ENCODE assay signal across 1 cellular context in genomic region chr5:143569722-143570567, GRCh38.
TF ChIP-seq lines count a peak whose summit lies in the region.

No MANE protein-coding gene starts in this region.

TF ChIP-seq in HepG2, 621 proteins besides CTCF, POLR2A, EP300 and RAD21 (continued from another document and continues in another):
- TF ChIP-seq ZBTB14 (CRISPR knock-in tag; IDR thresholded peaks at IDR 0.05), result no peak
- no peak for TF ChIP-seq MBNL3 (CRISPR knock-in tag; conservative IDR thresholded peaks at IDR 0.05)
- peak; percentile 11; the same call in 1 of the 2 replicates for TF ChIP-seq MAX (IDR thresholded peaks at IDR 0.05)
- TF ChIP-seq FOXA1 (IDR thresholded peaks at IDR 0.05), result no peak
- no peak for TF ChIP-seq FOXA1 (CRISPR knock-in tag; IDR thresholded peaks at IDR 0.05)
- no peak for TF ChIP-seq TAF15 (IDR thresholded peaks at IDR 0.05; ENCODE audit: low read depth, low read length, poor library complexity, severe bottlenecking)
- 0 out of 2 replicates have a peak, but pooled peaks have one; percentile 40 for TF ChIP-seq CBX5 (CRISPR knock-in tag; IDR thresholded peaks at IDR 0.05; ENCODE audit: borderline replicate concordance)
- TF ChIP-seq BCL6 (CRISPR knock-in tag; IDR thresholded peaks at IDR 0.05), result peak; percentile 49; the same call in 1 of the 2 replicates
- no peak for TF ChIP-seq ZNF282 (IDR thresholded peaks at IDR 0.05; ENCODE audit: partially characterized antibody)
- no peak for TF ChIP-seq TCF7L2 (IDR thresholded peaks at IDR 0.05; ENCODE audit: low read depth, low read length)
- TF ChIP-seq U2AF1 (optimal IDR thresholded peaks at IDR 0.05; ENCODE audit: low read depth, low read length), result no peak
- TF ChIP-seq ZFP36L2 (CRISPR knock-in tag; IDR thresholded peaks at IDR 0.05), result no peak
- TF ChIP-seq ZNF770 (CRISPR knock-in tag; IDR thresholded peaks at IDR 0.05), result no peak
- TF ChIP-seq HOMEZ (CRISPR knock-in tag; IDR thresholded peaks at IDR 0.05; ENCODE audit: low read depth), result peak; percentile 74
- TF ChIP-seq SP2 (CRISPR knock-in tag; IDR thresholded peaks at IDR 0.05), result no peak
- TF ChIP-seq ATF3 (CRISPR knock-in tag; IDR thresholded peaks at IDR 0.05), result no peak; the same call in 1 of the 2 replicates
- TF ChIP-seq ZBTB26 (CRISPR knock-in tag; IDR thresholded peaks at IDR 0.05; ENCODE audit: borderline replicate concordance), result no peak
- TF ChIP-seq ZNF263 (CRISPR knock-in tag; IDR thresholded peaks at IDR 0.05), result no peak
- TF ChIP-seq SALL1 (CRISPR knock-in tag; IDR thresholded peaks at IDR 0.05), result peak; percentile 58; the same call in 1 of the 2 replicates
- TF ChIP-seq ZNF672 (CRISPR knock-in tag; IDR thresholded peaks at IDR 0.05), result no peak
- TF ChIP-seq DZIP1 (CRISPR knock-in tag; IDR thresholded peaks at IDR 0.05), result no peak
- no peak for TF ChIP-seq ZNF318 (CRISPR knock-in tag; IDR thresholded peaks at IDR 0.05)
- TF ChIP-seq EEA1 (CRISPR knock-in tag; IDR thresholded peaks at IDR 0.05; ENCODE audit: borderline replicate concordance), result no peak
- no peak for TF ChIP-seq ZNF232 (CRISPR knock-in tag; IDR thresholded peaks at IDR 0.05; ENCODE audit: borderline replicate concordance)
- TF ChIP-seq HOXA3 (CRISPR knock-in tag; IDR thresholded peaks at IDR 0.05), result 0 out of 2 replicates have a peak, but pooled peaks have one; percentile 24
- TF ChIP-seq ZNF432 (CRISPR knock-in tag; IDR thresholded peaks at IDR 0.05; ENCODE audit: borderline replicate concordance), result no peak
- no peak for TF ChIP-seq ZBTB2 (CRISPR knock-in tag; IDR thresholded peaks at IDR 0.05; ENCODE audit: low read depth)
- no peak for TF ChIP-seq ZIK1 (CRISPR knock-in tag; IDR thresholded peaks at IDR 0.05; ENCODE audit: borderline replicate concordance, low read depth)
- no peak for TF ChIP-seq SOX6 (IDR thresholded peaks at IDR 0.05)
- TF ChIP-seq SOX6 (CRISPR knock-in tag; IDR thresholded peaks at IDR 0.05), result peak; percentile 86
- TF ChIP-seq ZBTB43 (CRISPR knock-in tag; conservative IDR thresholded peaks at IDR 0.05), result 0 out of 2 replicates have a peak, but pooled peaks have one; percentile 31
- 0 out of 2 replicates have a peak, but pooled peaks have one; percentile 43 for TF ChIP-seq SOX13 (IDR thresholded peaks at IDR 0.05)
- peak in 1 of 2 experiments; percentile 82; a peak in 2 of 4 replicates for TF ChIP-seq SOX13 (CRISPR knock-in tag; conservative IDR thresholded peaks at IDR 0.05 in 1 of 2, IDR thresholded peaks at IDR 0.05 in 1 of 2)
- TF ChIP-seq DRAP1 (CRISPR knock-in tag; IDR thresholded peaks at IDR 0.05), result no peak
- TF ChIP-seq NR3C1 (CRISPR knock-in tag; IDR thresholded peaks at IDR 0.05), result no peak
- peak; percentile 84 for TF ChIP-seq GATAD2A (CRISPR knock-in tag; IDR thresholded peaks at IDR 0.05)
- 0 out of 2 replicates have a peak, but pooled peaks have one; percentile 54 for TF ChIP-seq SSRP1 (CRISPR knock-in tag; IDR thresholded peaks at IDR 0.05)
- TF ChIP-seq IRX3 (CRISPR knock-in tag; IDR thresholded peaks at IDR 0.05; ENCODE audit: borderline replicate concordance, low read depth), result no peak
- no peak for TF ChIP-seq ZNF549 (CRISPR knock-in tag; IDR thresholded peaks at IDR 0.05)
- no peak for TF ChIP-seq SNAI1 (CRISPR knock-in tag; IDR thresholded peaks at IDR 0.05; ENCODE audit: borderline replicate concordance)
